Comparison of ENCODE assay signal across 9 cellular contexts in the genomic region with DNA sequence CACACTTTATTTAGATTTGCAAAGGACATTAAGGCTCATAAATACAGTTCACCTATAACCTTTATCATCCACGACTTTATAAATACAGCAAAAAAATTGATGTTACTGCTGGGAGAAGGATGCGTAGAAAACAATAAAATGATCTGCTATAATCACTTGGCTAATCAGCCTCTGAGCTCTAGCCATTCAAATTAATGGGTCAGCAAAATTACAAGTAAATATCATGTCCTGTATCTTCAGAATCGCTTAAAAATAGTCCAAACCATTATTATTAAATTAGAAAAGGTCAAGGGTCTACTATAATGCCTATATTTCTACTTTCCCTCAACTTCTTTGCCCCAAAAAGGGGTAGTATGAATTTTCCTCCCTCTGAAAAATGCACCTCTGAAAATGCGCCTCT.
"Had no signal": no experiment of that assay in that cellular context is flagged by ENCODE, and none has a peak within 500 bp of the region (broad histone marks: within the 10 kb centered on the region; RNA-seq: fewer than 3 reads in every experiment).

No MANE protein-coding gene starts in this region.

- H3K4me3 Mint-ChIP-seq: HFFc6 had no signal

- H3K9me3 ChIP-seq: HAP-1 had no signal

- H3K27ac ChIP-seq: HL-60, KMS-11 had no signal

- DNase-seq: GOT3, H7, HFFc6, IMR-90, KBM-7 had no signal

- H3K4me3 ChIP-seq: HAP-1 had no signal

- H3K36me3 ChIP-seq: HAP-1 had no signal

- H3K4me2 ChIP-seq: KMS-11 had no signal

- ATAC-seq: HCT116 had no signal

- H3K9ac ChIP-seq: KMS-11 had no signal

- H3K9me3 Mint-ChIP-seq: HFFc6 had no signal

- H3K27ac Mint-ChIP-seq: HFFc6 had no signal
